1 cellular context compared by ENCODE assay signal in the genomic region with DNA sequence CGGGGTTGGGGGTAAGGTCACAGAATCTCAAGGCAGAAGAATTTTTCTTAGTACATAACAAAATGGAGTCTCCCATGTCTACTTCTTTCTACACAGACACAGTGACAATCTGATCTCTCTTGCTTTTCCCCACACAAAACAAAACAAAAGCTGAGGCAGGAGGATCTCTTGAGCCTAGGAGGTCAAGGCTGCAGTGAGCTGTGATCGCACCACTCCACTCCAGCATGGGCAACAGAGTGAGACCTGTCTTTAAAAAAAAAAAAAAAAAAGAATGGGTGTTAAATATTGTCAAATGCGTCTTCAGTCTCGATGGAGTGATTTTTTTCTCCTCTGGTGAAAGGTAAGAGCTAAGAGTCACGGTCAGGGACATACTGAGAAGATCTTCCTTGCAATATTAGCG. TPM values are rescaled to one million over a fixed set of nuclear protein-coding genes. Genes with fewer than 3 reads are reported as not detected.
"Had no signal": no experiment of that assay in that cellular context is flagged by ENCODE, and none has a peak within 500 bp of the region (broad histone marks: within the 10 kb centered on the region; RNA-seq: fewer than 3 reads in every experiment).

No MANE protein-coding gene starts in this region.

RNA-seq across cellular contexts. Expression of a gene that starts 33.2 kb away (rescaled TPM):
- polyA plus RNA-seq: immature natural killer cell had no signal
